Comparison of ENCODE assay signal across 8 cellular contexts in genomic region chr15:38084289-38084688, GRCh38.
A peak's percentile ranks its signal among the peaks of the same experiment; 100 is the strongest.
DNase-seq lines count a peak whose midpoint lies in the region; ATAC-seq lines count a peak whose summit lies in the region.

No MANE protein-coding gene starts in this region.

- no peaks in the 10 kb centered on the region for H3K27me3 ChIP-seq in mesenchymal stem cell (ENCODE audit: control insufficient read depth in 1 of 2, insufficient read depth in 1 of 2, low read length in 2 of 2)

- H3K23ac ChIP-seq in mesenchymal stem cell (ENCODE audit: low read length in 2 of 2) = no peak overlapping the region

- H2BK12ac ChIP-seq in mesenchymal stem cell (ENCODE audit: low read length in 2 of 2) = no peak overlapping the region

- no peak overlapping the region for H3K18ac ChIP-seq in mesenchymal stem cell (ENCODE audit: low read depth in 1 of 2, low read length in 2 of 2)

- no peak overlapping the region for H2AK5ac ChIP-seq in mesenchymal stem cell (ENCODE audit: low read length, severe bottlenecking)

- H3K36me3 ChIP-seq in mesenchymal stem cell (ENCODE audit: control insufficient read depth in 1 of 2, insufficient read depth in 2 of 2, low read depth in 1 of 2, low read length in 2 of 2) = no peaks in the 10 kb centered on the region

- H4K91ac ChIP-seq in mesenchymal stem cell (ENCODE audit: low read length) = no peak overlapping the region

- no peaks in the 10 kb centered on the region for H3K4me1 ChIP-seq in mesenchymal stem cell (ENCODE audit: control insufficient read depth, insufficient read depth, low read depth, low read length)

- DNase-seq in NOMO-1 (lab: John Stamatoyannopoulos, UW; ENCODE audit: unreplicated experiment in 2 of 2) = peak; percentile 56 to 83
- peak; percentile 30 for DNase-seq in mesenchymal stem cell
- DNase-seq in NCI-H187 (lab: John Stamatoyannopoulos, UW) = no peak
- no peak for DNase-seq in NCI-H2227 (lab: John Stamatoyannopoulos, UW; ENCODE audit: unreplicated experiment)
- DNase-seq in mesenteric fat pad (ENCODE audit: low spot score) = no peak
- DNase-seq in ACHN = no peak

- no peak overlapping the region for H3K27ac ChIP-seq in mesenchymal stem cell (ENCODE audit: low read length, poor library complexity, severe bottlenecking)

- no peaks in the 10 kb centered on the region for H3K79me1 ChIP-seq in mesenchymal stem cell (replicated peaks; ENCODE audit: low read length, poor library complexity, severe bottlenecking)

- no peaks in the 10 kb centered on the region for H3K9me3 ChIP-seq in mesenchymal stem cell (ENCODE audit: control insufficient read depth, low read length)

- H2BK5ac ChIP-seq in mesenchymal stem cell (ENCODE audit: low read depth, low read length, poor library complexity, severe bottlenecking) = no peak overlapping the region

- no peak overlapping the region for H4K8ac ChIP-seq in mesenchymal stem cell (ENCODE audit: low read length)

- no peak overlapping the region for H3K4ac ChIP-seq in mesenchymal stem cell (ENCODE audit: low read depth in 1 of 2, low read length in 2 of 2)

- no peak overlapping the region for H3K14ac ChIP-seq in mesenchymal stem cell (ENCODE audit: low read length in 2 of 2)

- H2BK15ac ChIP-seq in mesenchymal stem cell (ENCODE audit: low read depth, poor library complexity, severe bottlenecking) = no peak overlapping the region

- H2BK120ac ChIP-seq in mesenchymal stem cell (ENCODE audit: low read depth, low read length) = no peak overlapping the region

- H3K4me3 ChIP-seq in mesenchymal stem cell (ENCODE audit: insufficient read depth in 1 of 2, low read depth in 1 of 2, low read length in 2 of 2) = no peak overlapping the region

- in situ Hi-C loops in ACHN (cut with HindIII; ENCODE audit: low pct_ligation_motif_present, low pct_unique_long_range_greater_than_20kb, low sequenced_read_pairs) = no loop called here

- ATAC-seq in GM18907 (IDR thresholded peaks at IDR 0.05; ENCODE audit: unreplicated experiment) = peak; percentile 89
- ATAC-seq in HG02798 (IDR thresholded peaks at IDR 0.05; ENCODE audit: poor library complexity, unreplicated experiment) = peak; percentile 71

- no peak overlapping the region for H2AFZ ChIP-seq in mesenchymal stem cell (ENCODE audit: low read depth, low read length)

- no peak overlapping the region for H3K4me2 ChIP-seq in mesenchymal stem cell (ENCODE audit: low read length, poor library complexity, severe bottlenecking)

- no peak overlapping the region for H3K9ac ChIP-seq in mesenchymal stem cell (ENCODE audit: low read length)

Comparison
In these comparisons a context has a peak if more than half of its experiments do, and no peak if none do; other contexts are left out.
1. DNase-seq: peak in NOMO-1 (2 of 2) and mesenchymal stem cell (single experiment); none in NCI-H187 (0 of 2), NCI-H2227 (single experiment), mesenteric fat pad (single experiment) and ACHN (single experiment).